34 cellular contexts compared by ENCODE assay signal in the genomic region with DNA sequence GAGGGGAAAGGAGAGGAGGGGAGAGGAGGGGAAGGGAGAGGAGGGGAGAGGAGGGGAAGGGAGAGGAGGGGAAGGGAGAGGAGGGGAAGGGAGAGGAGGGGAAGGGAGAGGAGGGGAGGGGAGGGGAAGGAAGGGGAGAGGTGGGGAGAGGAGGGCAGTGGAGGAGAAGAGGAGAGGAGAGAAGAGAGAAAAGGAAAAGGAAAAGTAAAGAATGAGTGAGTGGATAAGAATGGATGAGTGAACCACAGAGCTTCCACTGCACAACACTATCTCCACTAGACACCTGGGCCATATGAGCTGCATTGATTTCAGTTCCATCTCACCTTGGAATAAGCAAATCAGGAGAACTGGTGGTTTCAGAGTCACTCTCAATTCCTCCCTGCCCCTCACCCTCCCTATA.
"Had no signal": no experiment of that assay in that cellular context is flagged by ENCODE, and none has a peak within 500 bp of the region (broad histone marks: within the 10 kb centered on the region; RNA-seq: fewer than 3 reads in every experiment).

No MANE protein-coding gene starts in this region.

- H3K4me1 ChIP-seq: adrenal gland, ascending aorta, body of pancreas, breast epithelium had no signal

- H3K4me3 ChIP-seq: adrenal gland, ascending aorta, body of pancreas, breast epithelium, cardiac muscle cell had no signal

- H3K27me3 ChIP-seq: adrenal gland, ascending aorta, body of pancreas, brain microvascular endothelial cell, breast epithelium had no signal

- FAIRE-seq: astrocyte, bronchial epithelial cell had no signal

- ATAC-seq: activated naive CD4-positive, alpha-beta T cell treated with anti-CD3 and anti-CD28 coated beads, Interleukin-2, amount 50 U/mL, for 72 hours; activated naive CD8-positive, alpha-beta T cell treated with anti-CD3 and anti-CD28 coated beads, Interleukin-2, amount 50 U/mL, for 24 hours; activated T-cell treated with anti-CD3 and anti-CD28 coated beads, Interleukin-2, amount 50 U/mL, for 4 hours; activated T-cell treated with anti-CD3 and anti-CD28 coated beads, Interleukin-2, amount 50 U/mL, for 72 hours; activated T-helper 17 cell treated with anti-CD3 and anti-CD28 coated beads, Interleukin-2, amount 50 U/mL, for 72 hours; body of pancreas had no signal

- H3K36me3 ChIP-seq: adrenal gland, ascending aorta, brain microvascular endothelial cell, breast epithelium, cardiac muscle cell had no signal

- H3K9me3 ChIP-seq: adrenal gland, ascending aorta, body of pancreas, breast epithelium had no signal

- DNase-seq: activated effector memory CD4-positive, alpha-beta T cell treated with anti-CD3 and anti-CD28 coated beads, Interleukin-2, amount 50 U/mL, for 16 hours; activated effector memory CD4-positive, alpha-beta T cell treated with Interleukin-2 at 50 U/mL for 16 hours; activated gamma-delta T cell; activated gamma-delta T cell treated with Interleukin-2 at 50 U/mL for 16 hours; activated naive CD4-positive, alpha-beta T cell; activated naive CD4-positive, alpha-beta T cell treated with anti-CD3 and anti-CD28 coated beads for 36 hours; activated naive CD4-positive, alpha-beta T cell treated with anti-CD3 and anti-CD28 coated beads, Interleukin-2, amount 10 ng/mL, durations not matched to agents 7 days and 5 days; activated naive CD4-positive, alpha-beta T cell treated with anti-CD3 and anti-CD28 coated beads, Interleukin-2, amount 50 U/mL, for 16 hours; activated naive CD4-positive, alpha-beta T cell treated with Interleukin-2 at 50 U/mL for 16 hours; activated naive CD8-positive, alpha-beta T cell treated with anti-CD3 and anti-CD28 coated beads for 36 hours; activated naive CD8-positive, alpha-beta T cell treated with anti-CD3 and anti-CD28 coated beads, Interleukin-2, amount 10 ng/mL, durations not matched to agents 7 days and 5 days; activated naive CD8-positive, alpha-beta T cell treated with anti-CD3 and anti-CD28 coated beads, Interleukin-2, amount 50 U/mL, for 24 hours; activated T-cell treated with anti-CD3 and anti-CD28 coated beads, Interleukin-2, amount 50 U/mL, for 1 hour; activated T-cell treated with anti-CD3 and anti-CD28 coated beads, Interleukin-2, amount 50 U/mL, for 24 hours; activated T-cell treated with anti-CD3 and anti-CD28 coated beads, Interleukin-2, amount 50 U/mL, for 4 hours; activated T-cell treated with anti-CD3 and anti-CD28 coated beads, Interleukin-2, amount 50 U/mL, for 48 hours; activated T-cell treated with anti-CD3 and anti-CD28 coated beads, Interleukin-2, amount 50 U/mL, for 72 hours; adrenal gland; amniotic stem cell; amygdala; anterior cingulate cortex; aorta; body of pancreas; brain microvascular endothelial cell; caudate nucleus; central memory CD4-positive, alpha-beta T cell; cerebellar nuclear complex had no signal

- H3K27ac ChIP-seq: adrenal gland, ascending aorta, body of pancreas, brain microvascular endothelial cell, breast epithelium, cardiac muscle cell had no signal
